In the genomic region with DNA sequence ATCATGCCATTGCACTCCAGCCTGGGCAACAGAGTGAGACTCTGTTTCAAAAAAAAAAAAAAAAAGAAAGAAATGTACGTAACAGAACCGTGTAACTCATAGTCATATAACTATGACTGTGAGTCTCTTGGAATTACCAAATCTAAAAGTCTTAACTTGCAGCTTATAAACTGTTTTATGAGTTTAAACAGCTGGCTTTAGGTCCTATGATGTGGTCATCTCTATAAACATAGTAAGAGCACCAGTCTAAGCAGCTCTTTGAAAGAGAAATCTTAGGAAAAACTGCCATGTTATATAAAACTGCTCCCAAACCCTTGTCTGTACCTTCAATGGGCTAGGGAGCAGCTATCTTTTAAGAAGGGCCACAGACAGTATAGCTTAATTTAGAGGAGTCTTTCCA, we compare ENCODE assay signal across 21 cellular contexts.
DNase-seq lines count a peak whose midpoint lies in the region; TF ChIP-seq lines count a peak whose summit lies in the region.
"Had no signal": no experiment of that assay in that cellular context is flagged by ENCODE, and none has a peak within 500 bp of the region (broad histone marks: within the 10 kb centered on the region; RNA-seq: fewer than 3 reads in every experiment).

No MANE protein-coding gene starts in this region.

- H4K20me1 ChIP-seq in hepatocyte (ENCODE audit: insufficient read depth, poor library complexity, severe bottlenecking), result no peaks in the 10 kb centered on the region

- DNase-seq in LNCaP clone FGC (ENCODE audit: low read depth) (peak; percentile 89), hepatocyte (ENCODE audit: low spot score) (peak; percentile 29), vagina (ENCODE audit: extremely low spot score in 2 of 2) (no peak), CD1c-positive myeloid dendritic cell (ENCODE audit: extremely low spot score) (no peak), NOMO-1 treated with DMSO at 0.1 percent for 48 hours (lab: John Stamatoyannopoulos, UW; ENCODE audit: unreplicated experiment) (no peak), D341Med (ENCODE audit: low spot score) (no peak)
- DNase-seq: AML-193; CD4-positive, alpha-beta T cell; DMS53; H9; NCI-H1105; NCI-H1694; NCI-H2107; NCI-H226; NCI-H524; NCI-H82; RPMI8226; SIG-M5; T-helper 1 cell had no signal

- no peaks in the 10 kb centered on the region for H3K9me2 ChIP-seq in hepatocyte (replicated peaks; ENCODE audit: insufficient read depth)

- H3K4me3 ChIP-seq in LNCaP clone FGC (ENCODE audit: low read depth, low read length) (no peak overlapping the region), hepatocyte (no peak overlapping the region), vagina (no peak overlapping the region)

- H3K27me3 ChIP-seq in hepatocyte (no peaks in the 10 kb centered on the region), vagina (no peaks in the 10 kb centered on the region)

- H3K9me3 ChIP-seq in hepatocyte (ENCODE audit: low read depth) (no peaks in the 10 kb centered on the region), vagina (no peaks in the 10 kb centered on the region)

- H3K4me1 ChIP-seq in hepatocyte (ENCODE audit: insufficient read depth) (no peaks in the 10 kb centered on the region), vagina (no peaks in the 10 kb centered on the region)

- no peak for TF ChIP-seq CTCF in C4-2B (conservative IDR thresholded peaks at IDR 0.05)
- no peak for TF ChIP-seq CTCF in LNCaP clone FGC (IDR thresholded peaks at IDR 0.05; ENCODE audit: control insufficient read depth, extremely low read depth, insufficient read depth)
- no peak for TF ChIP-seq CTCF in hepatocyte (IDR thresholded peaks at IDR 0.05; ENCODE audit: poor library complexity)
- TF ChIP-seq CTCF in vagina (IDR thresholded peaks at IDR 0.05), result no peak

- TF ChIP-seq POLR2A in vagina (IDR thresholded peaks at IDR 0.05), result no peak

- whole genome bisulfite sequencing in hepatocyte (ENCODE audit: low lambda C conversion rate, missing lambda C conversion rate), result 18% methylated on average over 2 of the region's 2 CpGs

- intact Hi-C loops in vagina (cut with DNase I), result no loop called here

- H3K36me3 ChIP-seq in hepatocyte (replicated peaks; ENCODE audit: insufficient read depth, low read depth), result no peaks in the 10 kb centered on the region
- H3K36me3 ChIP-seq in vagina, result peaks cover 0 to 6% of the 10 kb centered on the region in 2 donors

- H3K79me2 ChIP-seq in hepatocyte, result no peaks in the 10 kb centered on the region

- H3K27ac ChIP-seq in C4-2B (peak overlapping the region; percentile 50), hepatocyte (no peak overlapping the region), vagina (peak overlapping the region; percentile 51)
- H3K27ac ChIP-seq: HL-60 had no signal

- no peak overlapping the region for H3K4me2 ChIP-seq in hepatocyte

- H2AFZ ChIP-seq in hepatocyte, result no peak overlapping the region

Comparison
In these comparisons a context has a peak if more than half of its experiments do, and no peak if none do; other contexts are left out.
1. DNase-seq: peak in LNCaP clone FGC (single experiment) and hepatocyte (single experiment); none in vagina (0 of 2), CD1c-positive myeloid dendritic cell (single experiment), NOMO-1 treated with DMSO at 0.1 percent for 48 hours (single experiment) and D341Med (single experiment).